8 cellular contexts compared by ENCODE assay signal in genomic region chr3:15860014-15860934, GRCh38.
DNase-seq lines count a peak whose midpoint lies in the region; ATAC-seq, FAIRE-seq and TF ChIP-seq lines count a peak whose summit lies in the region.

No MANE protein-coding gene starts in this region.

- H4K20me1 ChIP-seq in endothelial cell of umbilical vein (replicated peaks; ENCODE audit: control insufficient read depth, extremely low read depth, insufficient read depth, low read length) = no peaks in the 10 kb centered on the region

- peaks cover 16% of the 10 kb centered on the region for H3K4me1 ChIP-seq in endothelial cell of umbilical vein (ENCODE audit: control insufficient read depth, extremely low read depth, insufficient read depth, low read length)

- ATAC-seq in GM18505 (IDR thresholded peaks at IDR 0.05; ENCODE audit: unreplicated experiment) (peak; percentile 53), HG02870 (IDR thresholded peaks at IDR 0.05; ENCODE audit: unreplicated experiment) (peak; percentile 47), activated B cell treated with CpG ODN at 0.5 μM for 24 hours (ENCODE audit: low read depth) (peak; percentile 63)

- peaks cover 3% of the 10 kb centered on the region; the same call in 1 of the 2 replicates for H3K9me3 ChIP-seq in AG04450 (ENCODE audit: control insufficient read depth, insufficient read depth, low read length)
- no peaks in the 10 kb centered on the region for H3K9me3 ChIP-seq in endothelial cell of umbilical vein (replicated peaks; ENCODE audit: control insufficient read depth, insufficient read depth, low read length)

- dilution Hi-C loops in endothelial cell of umbilical vein (cut with MboI; ENCODE audit: extremely low pct_ligation_motif_present, low sequenced_read_pairs) = no loop called here

- CTCF ChIA-PET in AG04450 (lab: Charles Lee) (interaction anchor here (0.6 to 1.2 kb wide), 2 partner anchors 45 to 103 kb away, joined by 3 read pairs; no protein-coding TSS in a partner anchor), activated B cell treated with CpG ODN at 0.5 μM for 24 hours (lab: Charles Lee) (interaction anchor here (0.6 kb wide), 1 partner anchor 208 kb away, joined by 4 read pairs; no protein-coding TSS in a partner anchor), endothelial cell of umbilical vein (lab: Charles Lee) (interaction anchor here (0.9 kb wide), 1 partner anchor 318 kb away, joined by 3 read pairs; no protein-coding TSS in a partner anchor)

- POLR2A ChIA-PET in AG04450 (lab: Yijun Ruan, JAX) = interaction anchor here (0.8 to 1.3 kb wide), 4 partner anchors 123 to 318 kb away, joined by 3 to 6 read pairs (median 4); no protein-coding TSS in a partner anchor
- POLR2A ChIA-PET in activated B cell treated with CpG ODN at 0.5 μM for 24 hours (lab: Charles Lee) = interaction anchor here (0.6 to 1.3 kb wide), 3 partner anchors 43 to 759 kb away, joined by 3 to 4 read pairs (median 3); no protein-coding TSS in a partner anchor
- POLR2A ChIA-PET in endothelial cell of umbilical vein (lab: Charles Lee) = no interaction called here

- intact Hi-C loops in activated B cell treated with CpG ODN at 0.5 μM for 24 hours (cut with micrococcal nuclease) = loop anchor here (10.0 kb wide), 1 partner anchor 915 kb away; the partner anchor contains the start of gene NR2C2
- intact Hi-C loops in endothelial cell of umbilical vein (cut with micrococcal nuclease) = loop anchor here (1.0 to 5.0 kb wide), 2 partner anchors 92 to 387 kb away; no protein-coding TSS in a partner anchor

- H2AFZ ChIP-seq in endothelial cell of umbilical vein (ENCODE audit: low read depth, low read length) = peak overlapping the region; percentile 86

- H3K79me2 ChIP-seq in endothelial cell of umbilical vein (ENCODE audit: control insufficient read depth, insufficient read depth, low read length) = peaks cover 8% of the 10 kb centered on the region

- H3K4me3 ChIP-seq in AG04450 (ENCODE audit: low read depth, low read length) (peak overlapping the region; percentile 87), endothelial cell of umbilical vein (replicated peaks in 1 of 3; ENCODE audit: insufficient read depth in 1 of 3, low read depth in 1 of 3, low read length in 3 of 3) (peak overlapping the region; percentile 67 to 99 (median 69))

- TF ChIP-seq POLR2A in GM18505 (IDR thresholded peaks at IDR 0.05; ENCODE audit: borderline replicate concordance, extremely low read depth, insufficient read depth, insufficient read length) = peak; percentile 12
- no peak for TF ChIP-seq POLR2A in endothelial cell of umbilical vein (IDR thresholded peaks at IDR 0.05; ENCODE audit: low read depth, low read length)

- H3K27ac ChIP-seq in AG04450 (ENCODE audit: low read depth, low read length) (peak overlapping the region; percentile 60), endothelial cell of umbilical vein (ENCODE audit: insufficient read depth, low read depth, low read length) (no peak overlapping the region)

- no peak for TF ChIP-seq CTCF in AG04450 (IDR thresholded peaks at IDR 0.05; ENCODE audit: low read depth, low read length)
- no peak for TF ChIP-seq CTCF in activated B cell treated with CpG ODN at 0.5 μM for 24 hours (IDR thresholded peaks at IDR 0.05)
- TF ChIP-seq CTCF in endothelial cell of umbilical vein (IDR thresholded peaks at IDR 0.05; ENCODE audit: extremely low read depth in 1 of 2, insufficient read depth in 1 of 2, low read depth in 1 of 2, low read length in 2 of 2) = no peak

- peak; percentile 15 for DNase-seq in AG04450 (ENCODE audit: low read depth, low spot score)
- peak; percentile 92 for DNase-seq in NCI-H146 (lab: John Stamatoyannopoulos, UW)
- peak; percentile 32 for DNase-seq in activated B cell treated with CpG ODN at 0.5 μM for 24 hours
- peak; percentile 32 for DNase-seq in endothelial cell of umbilical vein (ENCODE audit: low read depth, low spot score)
- peak; percentile 40 for DNase-seq in middle frontal gyrus (ENCODE audit: extremely low spot score, low spot score)

- peaks cover 27% of the 10 kb centered on the region for H3K4me1 Mint-ChIP-seq in activated B cell treated with CpG ODN at 0.5 μM for 24 hours
- H3K4me1 Mint-ChIP-seq in stimulated activated naive CD8-positive, alpha-beta T cell treated with anti-CD3 and anti-CD28 coated beads, Interleukin-15, Interleukin-2, amounts not matched to agents 100 ng/mL and 50 ng/mL, for 24 hours (ENCODE audit: low read depth) = peaks cover 43% of the 10 kb centered on the region

- peak overlapping the region; percentile 43 for H3K9ac ChIP-seq in endothelial cell of umbilical vein (replicated peaks; ENCODE audit: extremely low read depth, insufficient read depth, low read length)

- no peaks in the 10 kb centered on the region for H3K9me1 ChIP-seq in endothelial cell of umbilical vein (replicated peaks; ENCODE audit: control insufficient read depth, extremely low read depth, insufficient read depth, low read length)

- H3K4me3 Mint-ChIP-seq in activated B cell treated with CpG ODN at 0.5 μM for 24 hours = peak overlapping the region; percentile 85
- peak overlapping the region; percentile 92 for H3K4me3 Mint-ChIP-seq in stimulated activated naive CD8-positive, alpha-beta T cell treated with anti-CD3 and anti-CD28 coated beads, Interleukin-15, Interleukin-2, amounts not matched to agents 100 ng/mL and 50 ng/mL, for 24 hours

- BruUV-seq in endothelial cell of umbilical vein (replicated peaks; lab: Mats Ljungman, UMichigan) = TSS peak; percentile 33

- H3K27me3 Mint-ChIP-seq in activated B cell treated with CpG ODN at 0.5 μM for 24 hours = no peaks in the 10 kb centered on the region
- H3K27me3 Mint-ChIP-seq in stimulated activated naive CD8-positive, alpha-beta T cell treated with anti-CD3 and anti-CD28 coated beads, Interleukin-15, Interleukin-2, amounts not matched to agents 100 ng/mL and 50 ng/mL, for 24 hours = no peaks in the 10 kb centered on the region

- peaks cover 5% of the 10 kb centered on the region for H3K36me3 Mint-ChIP-seq in activated B cell treated with CpG ODN at 0.5 μM for 24 hours (ENCODE audit: low read depth)
- H3K36me3 Mint-ChIP-seq in stimulated activated naive CD8-positive, alpha-beta T cell treated with anti-CD3 and anti-CD28 coated beads, Interleukin-15, Interleukin-2, amounts not matched to agents 100 ng/mL and 50 ng/mL, for 24 hours (ENCODE audit: low read depth) = peaks cover 21% of the 10 kb centered on the region

- H3K27me3 ChIP-seq in AG04450 (ENCODE audit: control insufficient read depth, insufficient read depth, low read length) = no peaks in the 10 kb centered on the region
- no peaks in the 10 kb centered on the region for H3K27me3 ChIP-seq in endothelial cell of umbilical vein (ENCODE audit: control insufficient read depth in 2 of 2, insufficient read depth in 2 of 2, low read length in 2 of 2)

- peaks cover 2% of the 10 kb centered on the region for H3K9me3 Mint-ChIP-seq in activated B cell treated with CpG ODN at 0.5 μM for 24 hours
- H3K9me3 Mint-ChIP-seq in stimulated activated naive CD8-positive, alpha-beta T cell treated with anti-CD3 and anti-CD28 coated beads, Interleukin-15, Interleukin-2, amounts not matched to agents 100 ng/mL and 50 ng/mL, for 24 hours = peaks cover 5% of the 10 kb centered on the region

- H3K27ac Mint-ChIP-seq in activated B cell treated with CpG ODN at 0.5 μM for 24 hours = peak overlapping the region; percentile 70
- peak overlapping the region; percentile 77 for H3K27ac Mint-ChIP-seq in stimulated activated naive CD8-positive, alpha-beta T cell treated with anti-CD3 and anti-CD28 coated beads, Interleukin-15, Interleukin-2, amounts not matched to agents 100 ng/mL and 50 ng/mL, for 24 hours

- H3K36me3 ChIP-seq in endothelial cell of umbilical vein (ENCODE audit: control insufficient read depth in 2 of 2, extremely low read depth in 1 of 2, insufficient read depth in 2 of 2, low read length in 2 of 2) = no peaks in the 10 kb centered on the region

- H3K4me2 ChIP-seq in endothelial cell of umbilical vein (ENCODE audit: insufficient read depth, low read length) = peak overlapping the region; percentile 90

- peak; percentile 38 for FAIRE-seq in endothelial cell of umbilical vein (lab: Jason Lieb, UNC)

TF ChIP-seq in endothelial cell of umbilical vein, 7 proteins besides CTCF, POLR2A, EP300 and RAD21:
- TF ChIP-seq POLR2AphosphoS5 (IDR thresholded peaks at IDR 0.05; ENCODE audit: insufficient read depth, low read depth, low read length) = peak; percentile 21
- TF ChIP-seq JUN (IDR thresholded peaks at IDR 0.05; ENCODE audit: borderline replicate concordance, insufficient read depth, insufficient read length, low read depth) = no peak
- no peak for TF ChIP-seq EZH2 (IDR thresholded peaks at IDR 0.05; ENCODE audit: borderline replicate concordance, low read depth, low read length, severe bottlenecking)
- TF ChIP-seq GATA2 (IDR thresholded peaks at IDR 0.05; ENCODE audit: insufficient read depth, insufficient read length, low read depth, low read length) = no peak
- no peak for TF ChIP-seq MYC (IDR thresholded peaks at IDR 0.05; ENCODE audit: low read depth, low read length)
- TF ChIP-seq MAX (IDR thresholded peaks at IDR 0.05; ENCODE audit: insufficient read depth, insufficient read length) = no peak
- no peak for TF ChIP-seq FOS (IDR thresholded peaks at IDR 0.05; ENCODE audit: borderline replicate concordance, insufficient read depth, low read length)

Comparison
In these comparisons a context has a peak if more than half of its experiments do, and no peak if none do; other contexts are left out.
1. DNase-seq: peak in every context shown above with its lines; median percentile 92 in NCI-H146; 40 in middle frontal gyrus; 32 in activated B cell treated with CpG ODN at 0.5 μM for 24 hours; 32 in endothelial cell of umbilical vein; 15 in AG04450.